ENCODE assay signal across 8 cellular contexts in genomic region chr1:162561037-162561615, GRCh38. TPM values are rescaled to one million over a fixed set of nuclear protein-coding genes. Genes with fewer than 3 reads are reported as not detected.
A peak's percentile ranks its signal among the peaks of the same experiment; 100 is the strongest.
DNase-seq lines count a peak whose midpoint lies in the region; ATAC-seq, FAIRE-seq and TF ChIP-seq lines count a peak whose summit lies in the region.

No MANE protein-coding gene starts in this region.

- peaks cover 16% of the 10 kb centered on the region for H3K4me1 ChIP-seq in DOHH2 (ENCODE audit: control insufficient read depth, low read length)
- H3K4me1 ChIP-seq in GM23248 (ENCODE audit: insufficient read depth) = peaks cover 22% of the 10 kb centered on the region
- peaks cover 38% of the 10 kb centered on the region for H3K4me1 ChIP-seq in Karpas-422 (ENCODE audit: low read length)
- H3K4me1 ChIP-seq in naive thymus-derived CD4-positive, alpha-beta T cell (ENCODE audit: control insufficient read depth in 2 of 2, insufficient read depth in 2 of 2, low read length in 2 of 2) = peaks cover 10% of the 10 kb centered on the region in 2 donors

- no peaks in the 10 kb centered on the region; the same call in 1 of the 2 replicates for H3F3A ChIP-seq in DOHH2 (ENCODE audit: control insufficient read depth, insufficient read depth)
- peaks cover 47% of the 10 kb centered on the region for H3F3A ChIP-seq in GM23248 (ENCODE audit: insufficient read depth)

- 1 to 2% methylated on average over 22 to 33 of the region's 53 CpGs for WGBS in GM23248 (ENCODE audit: low coverage in 1 of 2, low lambda C conversion rate in 2 of 2, missing lambda C conversion rate in 2 of 2), 2 experiments

- H3K36me3 Mint-ChIP-seq in activated T-helper 1 cell treated with anti-CD3 and anti-CD28 coated beads, Interleukin-12 subunit alpha, Interleukin-12 subunit beta, Interleukin-2, Interleukin-4 antibody, amounts not matched to agents 30 ng/mL and 10 ng/mL and 1 ng/mL, durations not matched to agents 14 hours and 24 hours and 36 hours (ENCODE audit: low read depth) = peaks cover 10% of the 10 kb centered on the region
- H3K36me3 Mint-ChIP-seq in naive thymus-derived CD4-positive, alpha-beta T cell = peaks cover 0 to 3% (median 0%) of the 10 kb centered on the region in 5 donors
- H3K36me3 Mint-ChIP-seq in stimulated activated memory B cell treated with anti-CD40 and anti-IgM and Interleukin-4, amounts not matched to agents 10 μg/mL and 1 μg/mL and 100 μg/mL, for 72 hours = no peaks in the 10 kb centered on the region

- in situ Hi-C loops in GM23248 (cut with MboI) = no loop called here

- POLR2A ChIA-PET in naive thymus-derived CD4-positive, alpha-beta T cell (lab: Charles Lee) = interaction anchor here (1.1 to 2.4 kb wide), 2 partner anchors 62 to 67 kb away, joined by 3 to 16 read pairs; partner anchors contain the start of gene UHMK1

- no peaks in the 10 kb centered on the region for H4K20me1 ChIP-seq in DOHH2 (ENCODE audit: control insufficient read depth, insufficient read depth, low read depth, low read length)
- peaks cover 19% of the 10 kb centered on the region; the same call in 1 of the 2 replicates for H4K20me1 ChIP-seq in GM23248 (ENCODE audit: insufficient read depth)
- no peaks in the 10 kb centered on the region for H4K20me1 ChIP-seq in Karpas-422 (ENCODE audit: insufficient read depth, low read depth, low read length)

- H3K9me3 ChIP-seq in DOHH2 (ENCODE audit: control insufficient read depth, insufficient read depth, low read length) (no peaks in the 10 kb centered on the region), GM23248 (ENCODE audit: low read depth) (no peaks in the 10 kb centered on the region), Karpas-422 (ENCODE audit: low read length) (no peaks in the 10 kb centered on the region)
- no peaks in the 10 kb centered on the region for H3K9me3 ChIP-seq in naive thymus-derived CD4-positive, alpha-beta T cell (ENCODE audit: control insufficient read depth in 2 of 3, low read length in 3 of 3)

- H3K4me3 Mint-ChIP-seq in activated T-helper 1 cell treated with anti-CD3 and anti-CD28 coated beads, Interleukin-12 subunit alpha, Interleukin-12 subunit beta, Interleukin-2, Interleukin-4 antibody, amounts not matched to agents 30 ng/mL and 10 ng/mL and 1 ng/mL, durations not matched to agents 14 hours and 24 hours and 36 hours = peak overlapping the region; percentile 87
- peak overlapping the region; percentile 89 to 98 (median 96) for H3K4me3 Mint-ChIP-seq in naive thymus-derived CD4-positive, alpha-beta T cell
- peak overlapping the region; percentile 93 for H3K4me3 Mint-ChIP-seq in stimulated activated memory B cell treated with anti-CD40 and anti-IgM and Interleukin-4, amounts not matched to agents 10 μg/mL and 1 μg/mL and 100 μg/mL, for 72 hours

- no peak for TF ChIP-seq CTCF in DOHH2 (IDR thresholded peaks at IDR 0.05; ENCODE audit: low read depth, low read length, poor library complexity, severe bottlenecking)

- H3K27me3 ChIP-seq in DOHH2 (ENCODE audit: control insufficient read depth, low read length) (no peaks in the 10 kb centered on the region), GM23248 (replicated peaks; ENCODE audit: insufficient read depth) (no peaks in the 10 kb centered on the region), Karpas-422 (ENCODE audit: low read length) (no peaks in the 10 kb centered on the region)
- H3K27me3 ChIP-seq in naive thymus-derived CD4-positive, alpha-beta T cell (ENCODE audit: control insufficient read depth in 2 of 2, insufficient read depth in 2 of 2, low read length in 2 of 2) = no peaks in the 10 kb centered on the region

- H3K4me1 Mint-ChIP-seq in activated T-helper 1 cell treated with anti-CD3 and anti-CD28 coated beads, Interleukin-12 subunit alpha, Interleukin-12 subunit beta, Interleukin-2, Interleukin-4 antibody, amounts not matched to agents 30 ng/mL and 10 ng/mL and 1 ng/mL, durations not matched to agents 14 hours and 24 hours and 36 hours (ENCODE audit: low read depth) = peaks cover 49% of the 10 kb centered on the region
- H3K4me1 Mint-ChIP-seq in naive thymus-derived CD4-positive, alpha-beta T cell = peaks cover 16 to 51% (median 44%) of the 10 kb centered on the region in 7 donors
- H3K4me1 Mint-ChIP-seq in stimulated activated memory B cell treated with anti-CD40 and anti-IgM and Interleukin-4, amounts not matched to agents 10 μg/mL and 1 μg/mL and 100 μg/mL, for 72 hours = peaks cover 39% of the 10 kb centered on the region

- peak overlapping the region; percentile 95 for H3K4me2 ChIP-seq in DOHH2 (ENCODE audit: low read length)
- H3K4me2 ChIP-seq in GM23248 (ENCODE audit: unreplicated experiment) = peak overlapping the region; percentile 74
- peak overlapping the region; percentile 85 for H3K4me2 ChIP-seq in Karpas-422 (ENCODE audit: low read depth, low read length, poor library complexity, severe bottlenecking)

- H3K27ac ChIP-seq in DOHH2 (ENCODE audit: low read depth, low read length) (peak overlapping the region; percentile 33; the same call in 1 of the 2 replicates), GM23248 (peak overlapping the region; percentile 98), Karpas-422 (ENCODE audit: low read length) (no peak overlapping the region)
- H3K27ac ChIP-seq in naive thymus-derived CD4-positive, alpha-beta T cell (ENCODE audit: low read depth, low read length) = peak overlapping the region; percentile 91

- peak overlapping the region; percentile 95 for H3K4me3 ChIP-seq in DOHH2 (ENCODE audit: low read length)
- peak overlapping the region; percentile 88 for H3K4me3 ChIP-seq in GM23248
- H3K4me3 ChIP-seq in Karpas-422 (ENCODE audit: low read length) = peak overlapping the region; percentile 91
- H3K4me3 ChIP-seq in naive thymus-derived CD4-positive, alpha-beta T cell (ENCODE audit: low read length) = peak overlapping the region; percentile 91

- H3K9ac ChIP-seq in GM23248 = peak overlapping the region; percentile 97
- peak overlapping the region; percentile 92 for H3K9ac ChIP-seq in Karpas-422 (ENCODE audit: low read length)

- H3K27me3 Mint-ChIP-seq in activated T-helper 1 cell treated with anti-CD3 and anti-CD28 coated beads, Interleukin-12 subunit alpha, Interleukin-12 subunit beta, Interleukin-2, Interleukin-4 antibody, amounts not matched to agents 30 ng/mL and 10 ng/mL and 1 ng/mL, durations not matched to agents 14 hours and 24 hours and 36 hours (ENCODE audit: insufficient read depth) = no peaks in the 10 kb centered on the region
- no peaks in the 10 kb centered on the region for H3K27me3 Mint-ChIP-seq in naive thymus-derived CD4-positive, alpha-beta T cell
- H3K27me3 Mint-ChIP-seq in stimulated activated memory B cell treated with anti-CD40 and anti-IgM and Interleukin-4, amounts not matched to agents 10 μg/mL and 1 μg/mL and 100 μg/mL, for 72 hours = no peaks in the 10 kb centered on the region

- H3K79me2 ChIP-seq in DOHH2 (ENCODE audit: control insufficient read depth, low read length) = peaks cover 42% of the 10 kb centered on the region
- peaks cover 45% of the 10 kb centered on the region for H3K79me2 ChIP-seq in GM23248 (ENCODE audit: insufficient read depth)
- H3K79me2 ChIP-seq in Karpas-422 (ENCODE audit: low read length) = peaks cover 46% of the 10 kb centered on the region

- peak overlapping the region; percentile 60 for H2AFZ ChIP-seq in GM23248
- H2AFZ ChIP-seq in Karpas-422 (ENCODE audit: low read length) = peak overlapping the region; percentile 95

- no peaks in the 10 kb centered on the region for H3K9me3 Mint-ChIP-seq in activated T-helper 1 cell treated with anti-CD3 and anti-CD28 coated beads, Interleukin-12 subunit alpha, Interleukin-12 subunit beta, Interleukin-2, Interleukin-4 antibody, amounts not matched to agents 30 ng/mL and 10 ng/mL and 1 ng/mL, durations not matched to agents 14 hours and 24 hours and 36 hours
- peaks cover 0 to 3% (median 0%) of the 10 kb centered on the region in 11 donors for H3K9me3 Mint-ChIP-seq in naive thymus-derived CD4-positive, alpha-beta T cell
- H3K9me3 Mint-ChIP-seq in stimulated activated memory B cell treated with anti-CD40 and anti-IgM and Interleukin-4, amounts not matched to agents 10 μg/mL and 1 μg/mL and 100 μg/mL, for 72 hours = no peaks in the 10 kb centered on the region

- intact Hi-C loops in activated T-helper 1 cell treated with anti-CD3 and anti-CD28 coated beads, Interleukin-12 subunit alpha, Interleukin-12 subunit beta, Interleukin-2, Interleukin-4 antibody, amounts not matched to agents 30 ng/mL and 10 ng/mL and 1 ng/mL, durations not matched to agents 14 hours and 24 hours and 36 hours (cut with micrococcal nuclease) = loop anchor here (1.0 to 5.0 kb wide), 5 partner anchors 64 to 794 kb away; partner anchors contain the start of genes ATF6, NOS1AP, NUF2 and UHMK1
- intact Hi-C loops in naive thymus-derived CD4-positive, alpha-beta T cell (cut with micrococcal nuclease) = loop anchor here (1.0 to 5.0 kb wide), 8 partner anchors 64 to 1159 kb away; partner anchors contain the start of genes HSD17B7 (in 2 of the 2), NUF2 (in 2 of the 2), UHMK1 (in 2 of the 2) and ATF6 (in 1 of the 2)

- FAIRE-seq in RCC 7860 (lab: Jason Lieb, UNC) = no peak

- ATAC-seq in naive thymus-derived CD4-positive, alpha-beta T cell = peak; percentile 97
- ATAC-seq in stimulated activated memory B cell treated with anti-CD40 and anti-IgM and Interleukin-4, amounts not matched to agents 10 μg/mL and 1 μg/mL and 100 μg/mL, for 72 hours = peak; percentile 97

- peak overlapping the region; percentile 93 for H3K27ac Mint-ChIP-seq in activated T-helper 1 cell treated with anti-CD3 and anti-CD28 coated beads, Interleukin-12 subunit alpha, Interleukin-12 subunit beta, Interleukin-2, Interleukin-4 antibody, amounts not matched to agents 30 ng/mL and 10 ng/mL and 1 ng/mL, durations not matched to agents 14 hours and 24 hours and 36 hours
- peak overlapping the region; percentile 95 to 99 (median 97) for H3K27ac Mint-ChIP-seq in naive thymus-derived CD4-positive, alpha-beta T cell
- H3K27ac Mint-ChIP-seq in stimulated activated memory B cell treated with anti-CD40 and anti-IgM and Interleukin-4, amounts not matched to agents 10 μg/mL and 1 μg/mL and 100 μg/mL, for 72 hours = peak overlapping the region; percentile 96

- CTCF ChIA-PET in naive thymus-derived CD4-positive, alpha-beta T cell (lab: Charles Lee) = no interaction called here

- H3K9me2 ChIP-seq in DOHH2 (replicated peaks; ENCODE audit: control insufficient read depth, low read length) (no peaks in the 10 kb centered on the region), GM23248 (ENCODE audit: insufficient read depth) (no peaks in the 10 kb centered on the region), Karpas-422 (replicated peaks; ENCODE audit: insufficient read depth, low read length) (no peaks in the 10 kb centered on the region)

- peaks cover 3% of the 10 kb centered on the region for H3K36me3 ChIP-seq in DOHH2 (ENCODE audit: control insufficient read depth, low read length)
- peaks cover 9% of the 10 kb centered on the region; the same call in 1 of the 2 replicates for H3K36me3 ChIP-seq in GM23248 (ENCODE audit: low read depth)
- peaks cover 2% of the 10 kb centered on the region; the same call in 1 of the 2 replicates for H3K36me3 ChIP-seq in Karpas-422 (ENCODE audit: insufficient read depth, low read length)
- H3K36me3 ChIP-seq in naive thymus-derived CD4-positive, alpha-beta T cell (ENCODE audit: control insufficient read depth in 2 of 3, insufficient read depth in 3 of 3, low read length in 3 of 3) = no peaks in the 10 kb centered on the region

- DNase-seq in GM23248 = peak; percentile 99
- peak; percentile 99 for DNase-seq in Karpas-422
- DNase-seq in RCC 7860 (ENCODE audit: low spot score) = peak; percentile 93
- peak; percentile 96 for DNase-seq in activated T-helper 1 cell treated with anti-CD3 and anti-CD28 coated beads, Interleukin-12 subunit alpha, Interleukin-12 subunit beta, Interleukin-2, Interleukin-4 antibody, amounts not matched to agents 30 ng/mL and 10 ng/mL and 1 ng/mL, durations not matched to agents 14 hours and 24 hours and 36 hours (ENCODE audit: low spot score)
- peak; percentile 98 for DNase-seq in fibroblast of gingiva (ENCODE audit: low read depth)
- peak; percentile 97 to 99 (median 97) for DNase-seq in naive thymus-derived CD4-positive, alpha-beta T cell

RNA-seq across cellular contexts. Expression of gene UAP1, which starts 0.4 kb away (rescaled TPM):
- 406 and 457 TPM in 2 replicates for total RNA-seq in GM23248 (2014; rRNA removed; shearing (Covaris generic))
- polyA plus RNA-seq in GM23248 (2016; fragmentation: Nextera tagmentation; extraction: Ambion mirVana) = 524 and 534 TPM in 2 replicates
- 44.1 and 58.9 TPM in 2 replicates for total RNA-seq in Karpas-422 (2014; rRNA removed; shearing (Covaris generic); ENCODE audit: low replicate concordance)
- 42.6 and 43.2 TPM in 2 replicates for total RNA-seq in activated T-helper 1 cell treated with anti-CD3 and anti-CD28 coated beads, Interleukin-12 subunit alpha, Interleukin-12 subunit beta, Interleukin-2, Interleukin-4 antibody, amounts not matched to agents 30 ng/mL and 10 ng/mL and 1 ng/mL, durations not matched to agents 14 hours and 24 hours and 36 hours
- total RNA-seq in naive thymus-derived CD4-positive, alpha-beta T cell = 10 to 100 TPM; 18.0 to 29.6 (median 22.7) TPM
- 10 to 100 TPM; 26.0 to 27.7 TPM for polyA plus RNA-seq in naive thymus-derived CD4-positive, alpha-beta T cell
